2 cellular contexts compared by ENCODE assay signal in genomic region chr22:37201066-37201820, GRCh38.
TF ChIP-seq lines count a peak whose summit lies in the region.

No MANE protein-coding gene starts in this region.

TF ChIP-seq in HEK293, 187 proteins besides CTCF, POLR2A, EP300 and RAD21:
- TF ChIP-seq ZNF362 (tag by site-specific recombination; IDR thresholded peaks at IDR 0.05) (0 out of 2 replicates have a peak, but pooled peaks have one; percentile 16), ZNF335 (tag by site-specific recombination; conservative IDR thresholded peaks at IDR 0.05) (no peak), TCF7L2 (IDR thresholded peaks at IDR 0.05; ENCODE audit: borderline replicate concordance, low read depth, low read length) (no peak)

TF ChIP-seq in K562, 482 proteins besides CTCF, POLR2A, EP300 and RAD21:
- TF ChIP-seq SAFB (IDR thresholded peaks at IDR 0.05; ENCODE audit: borderline replicate concordance, low read depth, low read length) (no peak), SMAD3 (CRISPR knock-in tag; conservative IDR thresholded peaks at IDR 0.05) (no peak), ZFPM2 (CRISPR knock-in tag; IDR thresholded peaks at IDR 0.05) (no peak), ZNF280B (CRISPR knock-in tag; IDR thresholded peaks at IDR 0.05) (no peak)
